ENCODE assay signal across 18 cellular contexts in the genomic region with DNA sequence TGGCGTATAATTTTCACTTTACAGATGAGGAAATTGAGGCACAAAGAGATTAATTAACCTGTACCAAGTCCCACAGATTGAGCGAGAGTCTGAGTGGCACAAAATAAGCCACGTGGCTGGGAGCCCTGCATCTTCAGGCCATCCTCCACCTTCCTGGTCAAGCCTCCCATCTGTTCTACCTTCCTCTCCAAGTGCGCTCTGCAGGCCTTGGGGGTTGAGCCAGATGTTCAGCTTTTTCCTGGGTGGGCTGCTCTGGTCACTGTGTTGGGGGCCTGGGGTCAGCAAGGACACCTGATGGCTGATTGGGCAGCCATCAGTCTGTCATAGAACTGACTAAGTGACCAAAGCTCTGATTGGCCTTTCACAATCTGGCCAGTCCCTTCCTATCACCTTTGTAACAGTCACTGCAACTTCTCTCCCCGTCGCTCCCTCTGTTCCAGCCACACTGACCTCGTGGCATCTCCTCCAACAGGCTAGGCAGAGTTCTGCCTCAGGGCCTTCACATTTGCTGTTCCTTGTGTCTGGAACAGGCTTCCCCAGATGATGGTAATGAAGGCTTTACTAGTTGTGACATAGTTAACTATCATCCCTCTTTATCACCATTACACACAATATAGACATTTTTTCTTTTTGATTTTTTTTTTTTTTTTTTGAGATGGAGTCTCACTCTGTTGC.
"Had no signal": no experiment of that assay in that cellular context is flagged by ENCODE, and none has a peak within 500 bp of the region (broad histone marks: within the 10 kb centered on the region; RNA-seq: fewer than 3 reads in every experiment).

No MANE protein-coding gene starts in this region.

- H3K36me3 ChIP-seq: esophagus squamous epithelium, gastroesophageal sphincter, stomach, transverse colon had no signal

- H3K9me3 ChIP-seq: esophagus squamous epithelium, gastroesophageal sphincter, left ventricle myocardium inferior, stomach, thoracic aorta, transverse colon had no signal

- H3K4me1 ChIP-seq: esophagus squamous epithelium, gastroesophageal sphincter, left ventricle myocardium inferior, stomach, transverse colon had no signal

- ATAC-seq: effector memory CD8-positive, alpha-beta T cell; gastroesophageal sphincter; left cardiac atrium; sciatic nerve had no signal

- H3K79me2 ChIP-seq: hepatocyte had no signal

- H2AFZ ChIP-seq: hepatocyte had no signal

- H3K27ac ChIP-seq: esophagus squamous epithelium, gastroesophageal sphincter, hepatocyte, left ventricle myocardium inferior, skin epidermis, stomach, thoracic aorta, transverse colon had no signal

- H3K4me2 ChIP-seq: hepatocyte had no signal

- H3K4me3 ChIP-seq: esophagus squamous epithelium, gastroesophageal sphincter, hepatocyte, left ventricle myocardium inferior, lung, skin epidermis, stomach, thoracic aorta, transverse colon had no signal

- DNase-seq: effector memory CD8-positive, alpha-beta T cell; esophagus squamous epithelium; foreskin fibroblast; left cardiac atrium; left ventricle myocardium inferior; mesenchymal stem cell; midbrain; nephron progenitor cell; stimulated activated CD4-positive, alpha-beta T cell treated with anti-CD3 and anti-CD28 coated beads, Interleukin-12 subunit alpha, Interleukin-12 subunit beta, amount 100 ng/mL, for 4 hours; stomach; substantia nigra; transverse colon had no signal

- H3K27me3 ChIP-seq: esophagus squamous epithelium, gastroesophageal sphincter, hepatocyte, stomach, transverse colon had no signal
